Comparison of ENCODE assay signal across 8 cellular contexts in genomic region chr17:58665946-58666857, GRCh38. TPM values are rescaled to one million over a fixed set of nuclear protein-coding genes. Genes with fewer than 3 reads are reported as not detected.
DNase-seq lines count a peak whose midpoint lies in the region; ATAC-seq and TF ChIP-seq lines count a peak whose summit lies in the region.

No MANE protein-coding gene starts in this region.

- H3K27ac ChIP-seq in RWPE1, result peak overlapping the region; percentile 52

- peaks cover 12% of the 10 kb centered on the region for H3K27me3 Mint-ChIP-seq in activated CD4-positive, alpha-beta T cell treated with anti-CD3 and anti-CD28 coated beads, Interleukin-2, amount 10 ng/mL, durations not matched to agents 7 days and 5 days
- peaks cover 5 to 9% (median 7%) of the 10 kb centered on the region in 3 donors for H3K27me3 Mint-ChIP-seq in immature natural killer cell (ENCODE audit: low read depth in 3 of 3)
- peaks cover 26% of the 10 kb centered on the region for H3K27me3 Mint-ChIP-seq in stimulated activated naive CD8-positive, alpha-beta T cell treated with anti-CD3 and anti-CD28 coated beads, Interleukin-15, amount 100 ng/mL, for 72 hours

- no peak overlapping the region for H3K27ac Mint-ChIP-seq in activated CD4-positive, alpha-beta T cell treated with anti-CD3 and anti-CD28 coated beads, Interleukin-2, amount 10 ng/mL, durations not matched to agents 7 days and 5 days
- H3K27ac Mint-ChIP-seq in immature natural killer cell, result peak overlapping the region in 2 of 6 donors; percentile 65 to 72
- no peak overlapping the region for H3K27ac Mint-ChIP-seq in stimulated activated naive CD8-positive, alpha-beta T cell treated with anti-CD3 and anti-CD28 coated beads, Interleukin-15, amount 100 ng/mL, for 72 hours

- peak overlapping the region; percentile 35 for H3K4me3 Mint-ChIP-seq in activated CD4-positive, alpha-beta T cell treated with anti-CD3 and anti-CD28 coated beads, Interleukin-2, amount 10 ng/mL, durations not matched to agents 7 days and 5 days
- peak overlapping the region in 3 of 5 donors; percentile 26 to 78 (median 63) for H3K4me3 Mint-ChIP-seq in immature natural killer cell
- H3K4me3 Mint-ChIP-seq in stimulated activated naive CD8-positive, alpha-beta T cell treated with anti-CD3 and anti-CD28 coated beads, Interleukin-15, amount 100 ng/mL, for 72 hours, result peak overlapping the region; percentile 13 to 67

- CTCF ChIA-PET in activated CD4-positive, alpha-beta T cell treated with anti-CD3 and anti-CD28 coated beads, Interleukin-2, amount 10 ng/mL, durations not matched to agents 7 days and 5 days (lab: Charles Lee), result interaction anchor here (0.6 to 1.8 kb wide), 3 partner anchors 9 to 39 kb away, joined by 3 read pairs; no protein-coding TSS in a partner anchor
- CTCF ChIA-PET in RWPE1 (lab: Yijun Ruan, JAX), result interaction anchor here (0.6 to 0.7 kb wide), 2 partner anchors 27 to 198 kb away, joined by 4 to 5 read pairs; no protein-coding TSS in a partner anchor

- H3K4me1 Mint-ChIP-seq in activated CD4-positive, alpha-beta T cell treated with anti-CD3 and anti-CD28 coated beads, Interleukin-2, amount 10 ng/mL, durations not matched to agents 7 days and 5 days, result peaks cover 8% of the 10 kb centered on the region
- peaks cover 4 to 7% of the 10 kb centered on the region in 2 donors for H3K4me1 Mint-ChIP-seq in immature natural killer cell
- H3K4me1 Mint-ChIP-seq in stimulated activated naive CD8-positive, alpha-beta T cell treated with anti-CD3 and anti-CD28 coated beads, Interleukin-15, amount 100 ng/mL, for 72 hours, result peaks cover 8% of the 10 kb centered on the region

- H3K36me3 Mint-ChIP-seq in activated CD4-positive, alpha-beta T cell treated with anti-CD3 and anti-CD28 coated beads, Interleukin-2, amount 10 ng/mL, durations not matched to agents 7 days and 5 days (ENCODE audit: low read depth), result no peaks in the 10 kb centered on the region
- H3K36me3 Mint-ChIP-seq in immature natural killer cell, result no peaks in the 10 kb centered on the region

- DNase-seq in activated CD4-positive, alpha-beta T cell treated with anti-CD3 and anti-CD28 coated beads, Interleukin-2, amount 10 ng/mL, durations not matched to agents 7 days and 5 days, result no peak
- DNase-seq in activated CD4-positive, alpha-beta T cell treated with anti-CD3 and anti-CD28 coated beads for 4 hours, result no peak
- DNase-seq in RWPE1 (ENCODE audit: low spot score) (no peak), immature natural killer cell (no peak), H4 (ENCODE audit: low spot score) (no peak)
- DNase-seq in stimulated activated naive CD8-positive, alpha-beta T cell treated with anti-CD3 and anti-CD28 coated beads, Interleukin-15, amount 100 ng/mL, for 72 hours, result no peak

- POLR2A ChIA-PET in activated CD4-positive, alpha-beta T cell treated with anti-CD3 and anti-CD28 coated beads, Interleukin-2, amount 10 ng/mL, durations not matched to agents 7 days and 5 days (lab: Charles Lee), result interaction anchor here (0.6 kb wide), 1 partner anchor 28 kb away, joined by 3 read pairs; no protein-coding TSS in a partner anchor
- POLR2A ChIA-PET in RWPE1 (lab: Yijun Ruan, JAX; ENCODE audit: low non-redundant PET), result interaction anchor here (0.6 to 0.7 kb wide), 3 partner anchors 23 to 1242 kb away, joined by 4 to 6 read pairs (median 5); no protein-coding TSS in a partner anchor

- no peak for TF ChIP-seq CTCF in RWPE1 (conservative IDR thresholded peaks at IDR 0.05; ENCODE audit: low read depth)

- H3K9me3 Mint-ChIP-seq in activated CD4-positive, alpha-beta T cell treated with anti-CD3 and anti-CD28 coated beads, Interleukin-2, amount 10 ng/mL, durations not matched to agents 7 days and 5 days, result no peaks in the 10 kb centered on the region
- H3K9me3 Mint-ChIP-seq in immature natural killer cell, result no peaks in the 10 kb centered on the region
- no peaks in the 10 kb centered on the region for H3K9me3 Mint-ChIP-seq in stimulated activated naive CD8-positive, alpha-beta T cell treated with anti-CD3 and anti-CD28 coated beads, Interleukin-15, amount 100 ng/mL, for 72 hours

- ATAC-seq in stimulated activated naive CD8-positive, alpha-beta T cell treated with anti-CD3 and anti-CD28 coated beads, Interleukin-15, amount 100 ng/mL, for 72 hours, result peak; percentile 39
- ATAC-seq in HG03039 (IDR thresholded peaks at IDR 0.05; ENCODE audit: unreplicated experiment) (no peak), HG02885 (IDR thresholded peaks at IDR 0.05; ENCODE audit: poor library complexity, unreplicated experiment) (no peak)

RNA-seq across cellular contexts. Expression of gene TEX14, which starts 25.6 kb away (rescaled TPM):
- total RNA-seq in activated CD4-positive, alpha-beta T cell treated with anti-CD3 and anti-CD28 coated beads, Interleukin-2, amount 10 ng/mL, durations not matched to agents 7 days and 5 days, result under 1 TPM; 0.27 to 0.50 TPM
- not detected for polyA plus RNA-seq in immature natural killer cell
- 0.06 TPM in 1 of 2 replicates, not detected in the other for total RNA-seq in H4 (2014; rRNA removed; shearing (Covaris generic))

RNA-seq across cellular contexts. Expression of gene RAD51C, which starts 26.2 kb away (rescaled TPM):
- total RNA-seq in activated CD4-positive, alpha-beta T cell treated with anti-CD3 and anti-CD28 coated beads, Interleukin-2, amount 10 ng/mL, durations not matched to agents 7 days and 5 days, result 10 to 100 TPM; 62.7 to 65.8 TPM
- 10 to 100 TPM; 25.3 to 78.8 (median 44.0) TPM for polyA plus RNA-seq in immature natural killer cell
- 71.7 and 82.7 TPM in 2 replicates for total RNA-seq in H4 (2014; rRNA removed; shearing (Covaris generic))
